1 cellular context compared by ENCODE assay signal in the genomic region with DNA sequence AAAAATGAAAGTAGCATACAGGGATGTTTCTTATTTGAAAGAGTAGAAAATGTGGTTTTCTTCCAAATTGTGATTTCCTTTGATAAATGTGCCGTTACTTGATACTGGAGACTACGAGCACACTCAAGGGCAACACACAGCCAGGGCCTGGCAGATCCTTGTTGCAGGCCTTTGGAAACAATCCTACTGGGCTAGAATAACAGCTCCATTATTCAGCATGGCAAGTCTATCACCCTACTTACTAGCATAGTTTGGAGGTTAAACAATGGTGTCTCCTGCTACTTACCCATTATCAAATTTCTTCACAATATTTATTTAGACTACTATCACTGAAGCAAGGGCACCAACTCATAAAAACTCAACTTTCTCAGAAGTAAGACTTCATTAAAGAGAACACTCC.
TF ChIP-seq lines count a peak whose summit lies in the region.

No MANE protein-coding gene starts in this region.

TF ChIP-seq in H1, 55 proteins besides CTCF, POLR2A, EP300 and RAD21:
- TF ChIP-seq, protein P1, sequence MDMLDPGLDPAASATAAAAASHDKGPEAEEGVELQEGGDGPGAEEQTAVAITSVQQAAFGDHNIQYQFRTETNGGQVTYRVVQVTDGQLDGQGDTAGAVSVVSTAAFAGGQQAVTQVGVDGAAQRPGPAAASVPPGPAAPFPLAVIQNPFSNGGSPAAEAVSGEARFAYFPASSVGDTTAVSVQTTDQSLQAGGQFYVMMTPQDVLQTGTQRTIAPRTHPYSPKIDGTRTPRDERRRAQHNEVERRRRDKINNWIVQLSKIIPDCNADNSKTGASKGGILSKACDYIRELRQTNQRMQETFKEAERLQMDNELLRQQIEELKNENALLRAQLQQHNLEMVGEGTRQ (IDR thresholded peaks at IDR 0.05; ENCODE audit: low read length), result no peak
- no peak for TF ChIP-seq TCF12 (IDR thresholded peaks at IDR 0.05; ENCODE audit: low read depth, low read length)
- no peak for TF ChIP-seq SIN3A (conservative IDR thresholded peaks at IDR 0.05 in 1 of 2, IDR thresholded peaks at IDR 0.05 in 1 of 2; ENCODE audit: low read depth in 1 of 2, low read length in 2 of 2)
- TF ChIP-seq CEBPB (IDR thresholded peaks at IDR 0.05; ENCODE audit: low read depth, low read length), result no peak
